ENCODE assay signal across 12 cellular contexts in genomic region chr6:133892444-133893323, GRCh38. TPM values are rescaled to one million over a fixed set of nuclear protein-coding genes. Genes with fewer than 3 reads are reported as not detected.
DNase-seq lines count a peak whose midpoint lies in the region; ATAC-seq, FAIRE-seq and TF ChIP-seq lines count a peak whose summit lies in the region.
"Had no signal": no experiment of that assay in that cellular context is flagged by ENCODE, and none has a peak within 500 bp of the region (broad histone marks: within the 10 kb centered on the region; RNA-seq: fewer than 3 reads in every experiment).

No MANE protein-coding gene starts in this region.

- H3K4me1 ChIP-seq in A549 (peaks cover 19% of the 10 kb centered on the region), GM23338 (ENCODE audit: insufficient read depth) (peaks cover 63% of the 10 kb centered on the region), muscle layer of colon (ENCODE audit: insufficient read depth, low read length) (peaks cover 25% of the 10 kb centered on the region)
- H3K4me1 ChIP-seq: foreskin keratinocyte had no signal

- DNase-seq in A549 (ENCODE audit: low read depth in 1 of 2, low spot score in 1 of 2) (no peak), GM23338 (ENCODE audit: low spot score) (peak; percentile 59), ecto neural progenitor cell (ENCODE audit: low spot score) (peak; percentile 58), NCI-H526 (lab: John Stamatoyannopoulos, UW) (no peak), NCI-H510A treated with DMSO at 0.1 percent for 48 hours (lab: John Stamatoyannopoulos, UW) (no peak), pons (ENCODE audit: low spot score) (no peak)
- no peak for DNase-seq in activated effector memory CD4-positive, alpha-beta T cell treated with Interleukin-2 at 50 U/mL for 16 hours
- DNase-seq: activated CD8-positive, alpha-beta T cell treated with anti-CD3 and anti-CD28 coated beads, Interleukin-2, amount 10 ng/mL, durations not matched to agents 7 days and 5 days; foreskin keratinocyte; NCI-H226 had no signal

- 94% methylated on average over 38 of the region's 38 CpGs for WGBS in A549 (ENCODE audit: missing lambda C conversion rate)

- no peak for TF ChIP-seq EP300 in A549 (IDR thresholded peaks at IDR 0.05)

- peaks cover 90% of the 10 kb centered on the region for H3K27me3 Mint-ChIP-seq in GM23338 (ENCODE audit: insufficient read depth, low read depth, poor library complexity)

- CTCF ChIA-PET in A549 (lab: Yijun Ruan, JAX) = interaction anchor here (1.1 to 2.3 kb wide), 3 partner anchors 24 to 323 kb away, joined by 3 to 6 read pairs (median 4); no protein-coding TSS in a partner anchor

- no peak overlapping the region for H3K27ac Mint-ChIP-seq in GM23338
- H3K27ac Mint-ChIP-seq: activated CD8-positive, alpha-beta T cell treated with anti-CD3 and anti-CD28 coated beads, Interleukin-2, amount 10 ng/mL, durations not matched to agents 7 days and 5 days had no signal

- H3K36me3 ChIP-seq in GM23338 (ENCODE audit: insufficient read depth) (no peaks in the 10 kb centered on the region; the same call in 1 of the 2 replicates), muscle layer of colon (ENCODE audit: insufficient read depth, low read length) (no peaks in the 10 kb centered on the region)

- no peaks in the 10 kb centered on the region for H4K20me1 ChIP-seq in GM23338 (replicated peaks; ENCODE audit: insufficient read depth)

- H3K4me3 Mint-ChIP-seq in GM23338 = peak overlapping the region; percentile 69

- H3K4me2 ChIP-seq in A549 (peak overlapping the region; percentile 89), GM23338 (peak overlapping the region; percentile 73)

- H3K9me3 Mint-ChIP-seq in GM23338 = no peaks in the 10 kb centered on the region; the same call in 2 of the 3 replicates

- H3K36me3 Mint-ChIP-seq in GM23338 (ENCODE audit: low read depth) = no peaks in the 10 kb centered on the region

- no peak for TF ChIP-seq CTCF in A549 (IDR thresholded peaks at IDR 0.05)
- no peak for TF ChIP-seq CTCF in GM23338 (conservative IDR thresholded peaks at IDR 0.05; ENCODE audit: low read depth in 2 of 2)

- no peak for FAIRE-seq in A549 (lab: Jason Lieb, UNC)
- FAIRE-seq: D721Med had no signal

- no peak for TF ChIP-seq POLR2A in A549 (IDR thresholded peaks at IDR 0.05; ENCODE audit: low read length)

- H3K4me1 Mint-ChIP-seq in GM23338 = peaks cover 59% of the 10 kb centered on the region

- peaks cover 15% of the 10 kb centered on the region; the same call in 1 of the 2 replicates for H3F3A ChIP-seq in GM23338 (replicated peaks; ENCODE audit: low read depth)

- H3K9ac ChIP-seq in muscle layer of colon (ENCODE audit: low read length) = no peak overlapping the region

- ATAC-seq in A549 = no peak
- ATAC-seq in GM23338 = no peak
- ATAC-seq: activated CD8-positive, alpha-beta T cell treated with anti-CD3 and anti-CD28 coated beads, Interleukin-2, amount 10 ng/mL, durations not matched to agents 7 days and 5 days; foreskin keratinocyte had no signal

- H3K4me3 ChIP-seq in A549 (no peak overlapping the region; the same call in 2 of the 3 replicates), GM23338 (peak overlapping the region; percentile 50), muscle layer of colon (ENCODE audit: low read depth in 1 of 2, low read length in 2 of 2) (peak overlapping the region; percentile 22 to 28)

- H3K79me2 ChIP-seq in GM23338 (replicated peaks; ENCODE audit: insufficient read depth) = no peaks in the 10 kb centered on the region

- no peak for TF ChIP-seq RAD21 in A549 (conservative IDR thresholded peaks at IDR 0.05 in 1 of 2, IDR thresholded peaks at IDR 0.05 in 1 of 2)

- H3K9me2 ChIP-seq in GM23338 (ENCODE audit: insufficient read depth) = no peaks in the 10 kb centered on the region

- H3K27ac ChIP-seq in A549 (peak overlapping the region; percentile 50 to 94; a peak in 3 of 6 replicates), GM23338 (ENCODE audit: low read depth) (no peak overlapping the region), muscle layer of colon (ENCODE audit: low read depth, low read length) (no peak overlapping the region)
- H3K27ac ChIP-seq: foreskin keratinocyte had no signal

- POLR2A ChIA-PET in A549 (lab: Yijun Ruan, JAX) = no interaction called here

- no peak overlapping the region for H2AFZ ChIP-seq in GM23338

- H3K27me3 ChIP-seq in GM23338 (ENCODE audit: insufficient read depth) (peaks cover 100% of the 10 kb centered on the region), muscle layer of colon (ENCODE audit: control insufficient read depth in 1 of 2, insufficient read depth in 2 of 2, low read length in 2 of 2) (peaks cover 51 to 74% of the 10 kb centered on the region in 2 donors)

- H3K9me3 ChIP-seq in A549 (no peaks in the 10 kb centered on the region), muscle layer of colon (ENCODE audit: low read length) (no peaks in the 10 kb centered on the region)

TF ChIP-seq in A549, 52 proteins besides CTCF, POLR2A, EP300 and RAD21:
- TF ChIP-seq ZNF302 (CRISPR knock-in tag; IDR thresholded peaks at IDR 0.05) (no peak), ESRRA (IDR thresholded peaks at IDR 0.05; ENCODE audit: borderline replicate concordance, low read length) (no peak), GATA3 (IDR thresholded peaks at IDR 0.05; ENCODE audit: borderline replicate concordance) (no peak), NFE2L2 (conservative IDR thresholded peaks at IDR 0.05; ENCODE audit: low read length) (no peak), FOSB (CRISPR knock-in tag; IDR thresholded peaks at IDR 0.05) (no peak), MYC (IDR thresholded peaks at IDR 0.05; ENCODE audit: borderline replicate concordance, low read length) (no peak), PHF8 (IDR thresholded peaks at IDR 0.05; ENCODE audit: borderline replicate concordance, low read depth) (no peak), CBX8 (IDR thresholded peaks at IDR 0.05) (no peak), JUNB (IDR thresholded peaks at IDR 0.05) (no peak), SREBF2 (IDR thresholded peaks at IDR 0.05) (no peak), CHD2 (IDR thresholded peaks at IDR 0.05; ENCODE audit: low read length, partially characterized antibody) (no peak), NR3C1 (IDR thresholded peaks at IDR 0.05) (no peak)

TF ChIP-seq in GM23338, 12 proteins besides CTCF, POLR2A, EP300 and RAD21:
- TF ChIP-seq EZH2 (IDR thresholded peaks at IDR 0.05; ENCODE audit: low read depth, unreplicated experiment) (peak; percentile 95), EZH2phosphoT487 (IDR thresholded peaks at IDR 0.05; ENCODE audit: unreplicated experiment) (peak; percentile 78), CREB1 (CRISPR knock-in tag; IDR thresholded peaks at IDR 0.05; ENCODE audit: low read depth) (no peak)

RNA-seq across cellular contexts. Expression of gene TCF21, which starts 3.8 kb away (rescaled TPM):
- polyA plus RNA-seq in A549 (2011; rRNA removed) (0.21 and 0.25 TPM in 2 replicates), A549 (2017; fragmentation: RNase III; extraction: RNeasy Plus Mini Kit Qiagen cat#74134 plus additional on column Dnase treatment) (0.04 to 0.17 TPM (median 0.12 TPM) in 3 replicates), GM23338 (2016; fragmentation: Nextera tagmentation; extraction: Ambion mirVana) (0.05 and 0.19 TPM in 2 replicates)
- polyA plus RNA-seq in A549 (2012; cell fraction: cytosol; rRNA removed) = 0.12 and 0.13 TPM in 2 replicates
- polyA plus RNA-seq in A549 (2012; cell fraction: nucleus; rRNA removed) = 0.12 and 0.15 TPM in 2 replicates
- polyA minus RNA-seq in A549 (2011; rRNA and poly(A)+ RNA removed) = 0.50 and 0.97 TPM in 2 replicates
- total RNA-seq in GM23338 (2014; rRNA removed; shearing (Covaris generic)) = 0.08 and 0.17 TPM in 2 replicates
- total RNA-seq: activated CD8-positive, alpha-beta T cell treated with anti-CD3 and anti-CD28 coated beads, Interleukin-2, amount 10 ng/mL, durations not matched to agents 7 days and 5 days; foreskin keratinocyte had no signal
- polyA plus RNA-seq: foreskin keratinocyte had no signal

Comparison
In these comparisons a context has a peak if more than half of its experiments do, and no peak if none do; other contexts are left out.
1. DNase-seq: peak in GM23338 (single experiment) and ecto neural progenitor cell (single experiment); none in A549 (0 of 2), NCI-H526 (0 of 2), NCI-H510A treated with DMSO at 0.1 percent for 48 hours (single experiment), pons (single experiment) and activated effector memory CD4-positive, alpha-beta T cell treated with Interleukin-2 at 50 U/mL for 16 hours (single experiment).
2. H3K27ac ChIP-seq: peak in A549 (2 of 2); none in GM23338 (single experiment) and muscle layer of colon (single experiment).